In genomic region chr6:78533426-78533825, GRCh38 we compare ENCODE assay signal across 25 cellular contexts.
"Had no signal": no experiment of that assay in that cellular context is flagged by ENCODE, and none has a peak within 500 bp of the region (broad histone marks: within the 10 kb centered on the region; RNA-seq: fewer than 3 reads in every experiment).

No MANE protein-coding gene starts in this region.

- H3K36me3 Mint-ChIP-seq: activated naive CD8-positive, alpha-beta T cell; WTC11 had no signal

- H3K9me3 ChIP-seq: gastrocnemius medialis, mucosa of descending colon, tibial artery had no signal

- H3K27me3 Mint-ChIP-seq: activated naive CD8-positive, alpha-beta T cell; activated T-cell treated with anti-CD3 and anti-CD28 coated beads, Interleukin-2, amount 50 U/mL, for 24 hours; dendritic cell treated with granulocyte-macrophage colony-stimulating factor and Interleukin-4, amounts not matched to agents 40 ng/mL and 50 ng/mL, for 4 days had no signal

- H3K4me3 Mint-ChIP-seq: activated naive CD8-positive, alpha-beta T cell; activated T-cell treated with anti-CD3 and anti-CD28 coated beads, Interleukin-2, amount 50 U/mL, for 24 hours; dendritic cell treated with granulocyte-macrophage colony-stimulating factor and Interleukin-4, amounts not matched to agents 40 ng/mL and 50 ng/mL, for 4 days; nephron progenitor cell; WTC11 had no signal

- H3K36me3 ChIP-seq: cardiac muscle cell, gastrocnemius medialis, tibial artery had no signal

- H3K9me3 Mint-ChIP-seq: activated T-cell treated with anti-CD3 and anti-CD28 coated beads, Interleukin-2, amount 50 U/mL, for 24 hours; activated T-helper 2 cell treated with anti-CD3 and anti-CD28 coated beads, Interferon-gamma antibody, Interleukin-2, Interleukin-4, amounts not matched to agents 10 μg/mL and 5 μg/mL and 100 μg/mL, durations not matched to agents 14 hours and 24 hours and 36 hours; nephron progenitor cell; WTC11 had no signal

- H3K4me3 ChIP-seq: cardiac muscle cell, gastrocnemius medialis, mucosa of descending colon, tibial artery had no signal

- ATAC-seq: esophagus mucosa; gastrocnemius medialis; left ventricle myocardium superior; mucosa of descending colon; sciatic nerve; stimulated activated naive CD8-positive, alpha-beta T cell treated with anti-CD3 and anti-CD28 coated beads, Interleukin-15, Interleukin-2, amounts not matched to agents 100 U/mL and 50 U/mL, for 24 hours; WTC11 had no signal

- H3K4me1 ChIP-seq: gastrocnemius medialis, tibial artery had no signal

- H3K27me3 ChIP-seq: cardiac muscle cell, gastrocnemius medialis, tibial artery had no signal

- DNase-seq: activated CD8-positive, alpha-beta memory T cell treated with anti-CD3 and anti-CD28 coated beads for 24 hours; activated CD8-positive, alpha-beta memory T cell treated with anti-CD3 and anti-CD28 coated beads, Interleukin-2, amount 50 U/mL, for 4 hours; activated naive CD4-positive, alpha-beta T cell; activated T-cell treated with anti-CD3 and anti-CD28 coated beads, Interleukin-2, amount 50 U/mL, for 24 hours; effector CD8-positive, alpha-beta T cell; gastrocnemius medialis; hippocampal formation; left ventricle myocardium superior; mesendoderm; mucosa of descending colon; nephron progenitor cell; nucleus accumbens; posterior cingulate gyrus; stimulated activated CD4-positive, alpha-beta T cell treated with anti-CD3 and anti-CD28 coated beads, Interleukin-4, amount 100 ng/mL, for 24 hours; stimulated activated naive CD8-positive, alpha-beta T cell treated with anti-CD3 and anti-CD28 coated beads, Interleukin-15, Interleukin-2, amounts not matched to agents 100 U/mL and 50 U/mL, for 24 hours; substantia nigra; T-helper 1 cell; tibial artery had no signal

- H3K4me1 Mint-ChIP-seq: nephron progenitor cell, WTC11 had no signal

- H3K27ac Mint-ChIP-seq: activated naive CD8-positive, alpha-beta T cell; activated T-cell treated with anti-CD3 and anti-CD28 coated beads, Interleukin-2, amount 50 U/mL, for 24 hours; activated T-helper 2 cell treated with anti-CD3 and anti-CD28 coated beads, Interferon-gamma antibody, Interleukin-2, Interleukin-4, amounts not matched to agents 10 μg/mL and 5 μg/mL and 100 μg/mL, durations not matched to agents 14 hours and 24 hours and 36 hours; dendritic cell treated with granulocyte-macrophage colony-stimulating factor and Interleukin-4, amounts not matched to agents 40 ng/mL and 50 ng/mL, for 4 days; nephron progenitor cell; WTC11 had no signal

- H3K27ac ChIP-seq: cardiac muscle cell, gastrocnemius medialis, tibial artery had no signal
